ENCODE assay signal across 27 cellular contexts in genomic region chr21:41402796-41403195, GRCh38. TPM values are rescaled to one million over a fixed set of nuclear protein-coding genes. Genes with fewer than 3 reads are reported as not detected.
"Had no signal": no experiment of that assay in that cellular context is flagged by ENCODE, and none has a peak within 500 bp of the region (broad histone marks: within the 10 kb centered on the region; RNA-seq: fewer than 3 reads in every experiment).

No MANE protein-coding gene starts in this region.

- H3K27ac Mint-ChIP-seq: effector memory CD8-positive, alpha-beta T cell; mesothelial cell of epicardium; naive B cell; natural killer cell treated with Interleukin-12 subunit alpha and Interleukin-12 subunit beta and Interleukin-15 and Interleukin-18, amount 100 ng/mL, for 72 hours; stimulated activated effector memory CD8-positive, alpha-beta T cell treated with anti-CD3 and anti-CD28 coated beads, Interleukin-12 subunit alpha, Interleukin-12 subunit beta, amount 100 ng/mL, for 72 hours had no signal

- DNase-seq: colonic mucosa; effector memory CD8-positive, alpha-beta T cell; hypothalamus; immature natural killer cell; kidney glomerular epithelial cell; left ventricle myocardium superior; lower lobe of right lung; mucosa of descending colon; naive B cell; nucleus accumbens; right cardiac atrium; sigmoid colon; stimulated activated CD4-positive, alpha-beta T cell treated with anti-CD3 and anti-CD28 coated beads, Interleukin-2, amount 100 ng/mL, for 24 hours; stimulated activated CD4-positive, alpha-beta T cell treated with anti-CD3 and anti-CD28 coated beads, Interleukin-4, amount 100 ng/mL, for 24 hours; stimulated activated naive CD4-positive, alpha-beta T cell treated with Interleukin-2 at 50 U/mL for 16 hours; stomach; thyroid gland; trophoblast cell had no signal

- H3K4me3 Mint-ChIP-seq: effector memory CD8-positive, alpha-beta T cell; immature natural killer cell; mesothelial cell of epicardium; naive B cell; natural killer cell treated with Interleukin-12 subunit alpha and Interleukin-12 subunit beta and Interleukin-15 and Interleukin-18, amount 100 ng/mL, for 72 hours; neural crest cell; stimulated activated effector memory CD8-positive, alpha-beta T cell treated with anti-CD3 and anti-CD28 coated beads, Interleukin-12 subunit alpha, Interleukin-12 subunit beta, amount 100 ng/mL, for 72 hours had no signal

- H3K27me3 Mint-ChIP-seq: effector memory CD8-positive, alpha-beta T cell; naive B cell; natural killer cell treated with Interleukin-12 subunit alpha and Interleukin-12 subunit beta and Interleukin-15 and Interleukin-18, amount 100 ng/mL, for 72 hours had no signal

- H3K4me1 ChIP-seq: colonic mucosa, prostate gland, sigmoid colon had no signal

- H3K9me3 Mint-ChIP-seq: effector memory CD8-positive, alpha-beta T cell; immature natural killer cell; mesothelial cell of epicardium; naive B cell; natural killer cell treated with Interleukin-12 subunit alpha and Interleukin-12 subunit beta and Interleukin-15 and Interleukin-18, amount 100 ng/mL, for 72 hours; neural crest cell; stimulated activated effector memory CD8-positive, alpha-beta T cell treated with anti-CD3 and anti-CD28 coated beads, Interleukin-12 subunit alpha, Interleukin-12 subunit beta, amount 100 ng/mL, for 72 hours had no signal

- H3K9me3 ChIP-seq: colonic mucosa, lower lobe of right lung, mucosa of descending colon, prostate gland, sigmoid colon, stomach, thyroid gland had no signal

- H3K36me3 ChIP-seq: colonic mucosa, prostate gland, thyroid gland had no signal

- FAIRE-seq: endometrium, frontal cortex had no signal

- H3K27me3 ChIP-seq: colonic mucosa, sigmoid colon, stomach, thyroid gland had no signal

- H3K4me1 Mint-ChIP-seq: immature natural killer cell; mesothelial cell of epicardium; naive B cell; stimulated activated effector memory CD8-positive, alpha-beta T cell treated with anti-CD3 and anti-CD28 coated beads, Interleukin-12 subunit alpha, Interleukin-12 subunit beta, amount 100 ng/mL, for 72 hours had no signal

- ATAC-seq: effector memory CD8-positive, alpha-beta T cell; left ventricle myocardium superior; lower lobe of right lung; mucosa of descending colon; natural killer cell treated with Interleukin-12 subunit alpha and Interleukin-12 subunit beta and Interleukin-15 and Interleukin-18, amount 100 ng/mL, for 72 hours; right cardiac atrium; stimulated activated effector memory CD8-positive, alpha-beta T cell treated with anti-CD3 and anti-CD28 coated beads, Interleukin-12 subunit alpha, Interleukin-12 subunit beta, amount 100 ng/mL, for 72 hours had no signal

- H3K27ac ChIP-seq: colonic mucosa, lower lobe of right lung, prostate gland, sigmoid colon, stomach, thyroid gland had no signal

- H3K36me3 Mint-ChIP-seq: mesothelial cell of epicardium had no signal

- H3K4me3 ChIP-seq: colonic mucosa, lower lobe of right lung, mucosa of descending colon, prostate gland, sigmoid colon, stomach, thyroid gland had no signal

RNA-seq across cellular contexts. Expression of gene MX2, which starts 41.0 kb away (rescaled TPM):
- total RNA-seq: chondrocyte, neural crest cell, osteocyte had no signal
